Comparison of ENCODE assay signal across 34 cellular contexts in the genomic region with DNA sequence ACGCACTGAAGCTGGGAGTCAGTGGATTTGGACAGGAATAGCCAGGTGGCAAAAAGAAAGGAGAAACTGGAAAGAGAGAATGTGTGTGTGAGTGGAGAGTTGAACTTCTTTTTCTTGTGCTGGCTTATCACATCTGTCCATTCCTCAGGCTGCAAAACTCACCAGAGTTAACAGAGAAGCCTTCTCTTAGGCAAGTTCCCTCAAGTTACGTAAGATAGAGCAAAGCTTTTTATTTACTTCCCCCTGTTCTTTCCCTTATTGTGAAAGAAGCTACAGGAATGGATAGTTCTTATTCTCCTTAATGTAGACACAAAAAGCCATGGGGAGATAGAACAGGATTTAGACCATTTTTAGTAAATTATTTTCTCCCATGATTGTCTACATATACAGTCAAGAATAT.
DNase-seq lines count a peak whose midpoint lies in the region; ATAC-seq, FAIRE-seq and TF ChIP-seq lines count a peak whose summit lies in the region.
"Had no signal": no experiment of that assay in that cellular context is flagged by ENCODE, and none has a peak within 500 bp of the region (broad histone marks: within the 10 kb centered on the region; RNA-seq: fewer than 3 reads in every experiment).

No MANE protein-coding gene starts in this region.

- no peaks in the 10 kb centered on the region for H3K27me3 ChIP-seq in breast epithelium
- H3K27me3 ChIP-seq: adrenal gland, brain microvascular endothelial cell, foreskin keratinocyte, heart left ventricle, uterus had no signal

- FAIRE-seq in HTR-8/SVneo (lab: Jason Lieb, UNC), result no peak
- FAIRE-seq: colon, GM12892, H54 had no signal

- no peaks in the 10 kb centered on the region for H3K36me3 ChIP-seq in breast epithelium
- H3K36me3 ChIP-seq: adrenal gland, brain microvascular endothelial cell, heart left ventricle, thoracic aorta, uterus had no signal

- peaks cover 9% of the 10 kb centered on the region for H3K9me3 Mint-ChIP-seq in MCF 10A (ENCODE audit: unreplicated experiment)

- H3K36me3 Mint-ChIP-seq in MCF 10A (ENCODE audit: insufficient read depth, unreplicated experiment), result no peaks in the 10 kb centered on the region
- H3K36me3 Mint-ChIP-seq: CD8-positive, alpha-beta T cell; memory B cell had no signal

- POLR2A ChIA-PET in MCF 10A (lab: Yijun Ruan, JAX), result interaction anchor here (0.6 to 2.2 kb wide), 12 partner anchors 8 to 203 kb away, joined by 3 to 27 read pairs (median 3); no protein-coding TSS in a partner anchor

- no peak overlapping the region for H3K4me3 ChIP-seq in breast epithelium
- no peak overlapping the region for H3K4me3 ChIP-seq in fibroblast of villous mesenchyme (ENCODE audit: low read depth, low read length)
- H3K4me3 ChIP-seq: adrenal gland, heart left ventricle, PC-9, thoracic aorta, uterus had no signal

- no peaks in the 10 kb centered on the region for H3K27me3 Mint-ChIP-seq in MCF 10A (ENCODE audit: insufficient read depth, unreplicated experiment)
- H3K27me3 Mint-ChIP-seq: activated CD4-positive, alpha-beta T cell treated with anti-CD3 and anti-CD28 coated beads, Interleukin-2, amount 10 ng/mL, durations not matched to agents 7 days and 5 days; memory B cell; progenitor cell of endocrine pancreas; stimulated activated naive CD8-positive, alpha-beta T cell treated with anti-CD3 and anti-CD28 coated beads, Interleukin-15, Interleukin-2, amounts not matched to agents 100 ng/mL and 50 ng/mL, for 24 hours had no signal

- peaks cover 28% of the 10 kb centered on the region for H3K4me1 Mint-ChIP-seq in MCF 10A (ENCODE audit: insufficient read depth, unreplicated experiment)
- H3K4me1 Mint-ChIP-seq: activated CD4-positive, alpha-beta T cell treated with anti-CD3 and anti-CD28 coated beads, Interleukin-2, amount 10 ng/mL, durations not matched to agents 7 days and 5 days; memory B cell; WTC11 had no signal

- H3K4me3 Mint-ChIP-seq in MCF 10A (ENCODE audit: unreplicated experiment), result no peak overlapping the region
- H3K4me3 Mint-ChIP-seq: activated CD4-positive, alpha-beta T cell treated with anti-CD3 and anti-CD28 coated beads, Interleukin-2, amount 10 ng/mL, durations not matched to agents 7 days and 5 days; activated naive CD4-positive, alpha-beta T cell treated with anti-CD3 and anti-CD28 coated beads for 36 hours; activated T-cell treated with anti-CD3 and anti-CD28 coated beads, Interleukin-2, amount 50 U/mL, for 72 hours; CD8-positive, alpha-beta T cell; memory B cell; stimulated activated naive CD8-positive, alpha-beta T cell treated with anti-CD3 and anti-CD28 coated beads, Interleukin-15, Interleukin-2, amounts not matched to agents 100 ng/mL and 50 ng/mL, for 24 hours; WTC11 had no signal

- no peak for TF ChIP-seq POLR2A in breast epithelium (IDR thresholded peaks at IDR 0.05)

- peaks cover 0 to 2% of the 10 kb centered on the region in 2 donors for H3K9me3 ChIP-seq in breast epithelium
- H3K9me3 ChIP-seq: adrenal gland, thoracic aorta, uterus had no signal

- no peak overlapping the region for H3K27ac ChIP-seq in breast epithelium
- H3K27ac ChIP-seq: adrenal gland, brain microvascular endothelial cell, heart left ventricle, PC-9, thoracic aorta, uterus had no signal

- CTCF ChIA-PET in MCF 10A (lab: Yijun Ruan, JAX), result interaction anchor here (0.8 to 2.7 kb wide), 7 partner anchors 10 to 130 kb away, joined by 3 to 11 read pairs (median 3); no protein-coding TSS in a partner anchor

- TF ChIP-seq CTCF in MCF 10A (IDR thresholded peaks at IDR 0.05; ENCODE audit: unreplicated experiment) (no peak), breast epithelium (IDR thresholded peaks at IDR 0.05) (no peak), fibroblast of villous mesenchyme (IDR thresholded peaks at IDR 0.05; ENCODE audit: insufficient read depth, low read depth, low read length) (no peak)

- peak overlapping the region; percentile 43 for H3K27ac Mint-ChIP-seq in MCF 10A (ENCODE audit: low read depth, unreplicated experiment)
- H3K27ac Mint-ChIP-seq: activated CD4-positive, alpha-beta T cell treated with anti-CD3 and anti-CD28 coated beads, Interleukin-2, amount 10 ng/mL, durations not matched to agents 7 days and 5 days; activated naive CD4-positive, alpha-beta T cell treated with anti-CD3 and anti-CD28 coated beads for 36 hours; activated T-cell treated with anti-CD3 and anti-CD28 coated beads, Interleukin-2, amount 50 U/mL, for 72 hours; CD8-positive, alpha-beta T cell; memory B cell; progenitor cell of endocrine pancreas; stimulated activated naive CD8-positive, alpha-beta T cell treated with anti-CD3 and anti-CD28 coated beads, Interleukin-15, Interleukin-2, amounts not matched to agents 100 ng/mL and 50 ng/mL, for 24 hours; WTC11 had no signal

- H3K4me1 ChIP-seq in breast epithelium, result no peaks in the 10 kb centered on the region
- H3K4me1 ChIP-seq: adrenal gland, heart left ventricle, uterus had no signal

- no peak for ATAC-seq in left colon
- no peak for ATAC-seq in GM18870 (IDR thresholded peaks at IDR 0.05; ENCODE audit: unreplicated experiment)
- ATAC-seq in GM21825 (IDR thresholded peaks at IDR 0.05; ENCODE audit: unreplicated experiment), result no peak
- ATAC-seq: activated T-cell treated with anti-CD3 and anti-CD28 coated beads, Interleukin-2, amount 50 U/mL, for 72 hours; CD8-positive, alpha-beta T cell; WTC11 had no signal

- no TSS peak for BruUV-seq in MCF 10A (replicated peaks; lab: Mats Ljungman, UMichigan)

- intact Hi-C loops in MCF 10A (cut with micrococcal nuclease) (no loop called here), breast epithelium (cut with DNase I; ENCODE audit: low total_unique reads) (no loop called here), left colon (cut with DNase I, micrococcal nuclease) (no loop called here)

- peak; percentile 61 for DNase-seq in MCF 10A (ENCODE audit: unreplicated experiment)
- no peak for DNase-seq in breast epithelium (ENCODE audit: low spot score in 2 of 2)
- DNase-seq in SKM-1 treated with dmso at 0.1 percent for 144 hours (lab: John Stamatoyannopoulos, UW; ENCODE audit: unreplicated experiment), result peak; percentile 81
- DNase-seq in fibroblast of villous mesenchyme (ENCODE audit: low read depth), result peak; percentile 60
- no peak for DNase-seq in left colon
- no peak for DNase-seq in HTR-8/SVneo (ENCODE audit: insufficient read length, low spot score)
- DNase-seq: 8988T; activated CD4-positive, alpha-beta T cell treated with anti-CD3 and anti-CD28 coated beads, Interleukin-2, amount 10 ng/mL, durations not matched to agents 7 days and 5 days; activated naive CD4-positive, alpha-beta T cell treated with anti-CD3 and anti-CD28 coated beads for 36 hours; activated T-cell treated with anti-CD3 and anti-CD28 coated beads, Interleukin-2, amount 50 U/mL, for 72 hours; adrenal gland; brain microvascular endothelial cell; CD8-positive, alpha-beta T cell; effector CD4-positive, alpha-beta T cell; EL; heart left ventricle; NCI-H1436 treated with DMSO at 0.1 percent for 48 hours; NCI-H2107; NCI-H446 treated with DMSO at 0.1 percent for 48 hours; NCI-H82; PC-9; Right ventricle myocardium superior; uterus had no signal

Comparison
In these comparisons a context has a peak if more than half of its experiments do, and no peak if none do; other contexts are left out.
1. DNase-seq: peak in MCF 10A (single experiment), SKM-1 treated with dmso at 0.1 percent for 144 hours (single experiment) and fibroblast of villous mesenchyme (single experiment); none in breast epithelium (0 of 2), left colon (0 of 2) and HTR-8/SVneo (single experiment).